Comparison of ENCODE assay signal across 22 cellular contexts in the genomic region with DNA sequence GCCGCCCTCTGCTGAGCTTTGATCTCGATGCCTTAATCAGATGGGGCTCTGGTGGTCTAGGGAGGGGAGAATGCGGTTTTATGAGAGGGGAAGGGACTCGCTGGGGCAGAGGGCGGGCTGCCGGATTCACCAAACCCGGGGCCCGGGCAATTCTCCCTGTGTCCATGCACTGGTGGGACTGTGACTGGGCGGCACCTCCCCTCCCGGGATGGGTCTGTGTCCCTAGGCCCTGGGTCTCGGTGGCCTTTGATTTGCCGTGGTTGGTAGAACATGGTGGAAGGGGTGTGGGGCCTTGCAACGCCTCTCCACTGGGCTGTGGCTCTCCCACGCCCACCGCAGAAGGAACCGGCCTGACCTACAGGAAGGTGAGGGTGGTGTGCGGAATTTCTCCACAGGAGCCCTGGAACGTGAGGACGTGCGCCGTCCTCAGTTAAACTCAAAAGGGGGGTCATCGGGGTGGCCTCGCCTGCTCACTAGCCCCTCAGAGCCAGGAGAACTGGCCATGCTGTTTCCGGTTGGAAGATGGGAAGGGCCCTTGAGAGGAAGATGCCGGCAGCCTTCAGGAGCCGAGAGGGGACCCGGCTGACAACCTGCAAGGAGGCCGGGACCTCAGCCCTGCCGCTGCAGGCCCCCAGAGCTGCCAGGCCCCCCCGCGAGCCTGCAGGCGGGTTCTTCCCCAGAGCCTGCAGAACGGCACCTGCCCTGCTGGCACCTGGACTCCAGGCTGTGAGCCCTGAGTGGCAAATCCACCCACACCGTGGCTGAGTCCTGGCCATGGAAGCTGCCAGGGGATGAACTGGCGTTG. TPM values are rescaled to one million over a fixed set of nuclear protein-coding genes. Genes with fewer than 3 reads are reported as not detected.
A peak's percentile ranks its signal among the peaks of the same experiment; 100 is the strongest.
DNase-seq lines count a peak whose midpoint lies in the region; ATAC-seq and TF ChIP-seq lines count a peak whose summit lies in the region.
"Had no signal": no experiment of that assay in that cellular context is flagged by ENCODE, and none has a peak within 500 bp of the region (broad histone marks: within the 10 kb centered on the region; RNA-seq: fewer than 3 reads in every experiment).

No MANE protein-coding gene starts in this region.

- peaks cover 19% of the 10 kb centered on the region for H3K27me3 Mint-ChIP-seq in activated CD8-positive, alpha-beta memory T cell treated with anti-CD3 and anti-CD28 coated beads, Interleukin-2, amount 10 ng/mL, durations not matched to agents 7 days and 5 days
- H3K27me3 Mint-ChIP-seq in effector memory CD8-positive, alpha-beta T cell = no peaks in the 10 kb centered on the region
- H3K27me3 Mint-ChIP-seq: stimulated activated memory B cell treated with anti-CD40 and anti-IgM and Interleukin-4, amounts not matched to agents 10 μg/mL and 1 μg/mL and 100 μg/mL, for 72 hours had no signal

- H3K27ac Mint-ChIP-seq in activated CD8-positive, alpha-beta memory T cell treated with anti-CD3 and anti-CD28 coated beads, Interleukin-2, amount 10 ng/mL, durations not matched to agents 7 days and 5 days = no peak overlapping the region
- H3K27ac Mint-ChIP-seq in effector memory CD8-positive, alpha-beta T cell = peak overlapping the region in 1 of 2 donors; percentile 16
- H3K27ac Mint-ChIP-seq: stimulated activated memory B cell treated with anti-CD40 and anti-IgM and Interleukin-4, amounts not matched to agents 10 μg/mL and 1 μg/mL and 100 μg/mL, for 72 hours had no signal

- H3K27ac ChIP-seq in BLaER1 = peak overlapping the region; percentile 54; the same call in 1 of the 2 replicates
- H3K27ac ChIP-seq: colonic mucosa, pancreas had no signal

- no peaks in the 10 kb centered on the region for H3K9me3 ChIP-seq in BLaER1
- H3K9me3 ChIP-seq in Loucy (ENCODE audit: insufficient read depth, low read depth, low read length) = no peaks in the 10 kb centered on the region
- H3K9me3 ChIP-seq in HAP-1 = no peaks in the 10 kb centered on the region
- H3K9me3 ChIP-seq: colonic mucosa, pancreas, thyroid gland had no signal

- H3K4me1 ChIP-seq in BLaER1 (peaks cover 88% of the 10 kb centered on the region), Loucy (ENCODE audit: insufficient read depth, low read length, poor library complexity, severe bottlenecking) (peaks cover 40% of the 10 kb centered on the region), HAP-1 (peaks cover 7% of the 10 kb centered on the region)

- H3F3A ChIP-seq in Loucy (ENCODE audit: low read depth) = no peaks in the 10 kb centered on the region

- in situ Hi-C loops in HAP-1 (cut with MboI; ENCODE audit: low sequenced_read_pairs) = no loop called here

- TF ChIP-seq CTCF in Loucy (conservative IDR thresholded peaks at IDR 0.05; ENCODE audit: low read length) = no peak

- H3K4me2 ChIP-seq in BLaER1 (peak overlapping the region; percentile 99), Loucy (ENCODE audit: low read depth, low read length, poor library complexity, severe bottlenecking) (peak overlapping the region; percentile 90)

- H3K27me3 ChIP-seq in BLaER1 = no peaks in the 10 kb centered on the region
- H3K27me3 ChIP-seq in Loucy (ENCODE audit: insufficient read depth, low read length, poor library complexity, severe bottlenecking) = no peaks in the 10 kb centered on the region
- H3K27me3 ChIP-seq in HAP-1 (ENCODE audit: low read depth) = peaks cover 11% of the 10 kb centered on the region; the same call in 1 of the 2 replicates
- H3K27me3 ChIP-seq: colonic mucosa, pancreas, Peyer's patch, sigmoid colon, thyroid gland had no signal

- H3K4me3 Mint-ChIP-seq in activated CD8-positive, alpha-beta memory T cell treated with anti-CD3 and anti-CD28 coated beads, Interleukin-2, amount 10 ng/mL, durations not matched to agents 7 days and 5 days = peak overlapping the region; percentile 44
- H3K4me3 Mint-ChIP-seq in effector memory CD8-positive, alpha-beta T cell = peak overlapping the region; percentile 93 to 94

- H3K79me2 ChIP-seq in Loucy (ENCODE audit: insufficient read depth, low read length) = no peaks in the 10 kb centered on the region

- H3K36me3 Mint-ChIP-seq in activated CD8-positive, alpha-beta memory T cell treated with anti-CD3 and anti-CD28 coated beads, Interleukin-2, amount 10 ng/mL, durations not matched to agents 7 days and 5 days = peaks cover 1% of the 10 kb centered on the region
- H3K36me3 Mint-ChIP-seq in effector memory CD8-positive, alpha-beta T cell (ENCODE audit: insufficient read depth) = peaks cover 13% of the 10 kb centered on the region
- H3K36me3 Mint-ChIP-seq: stimulated activated memory B cell treated with anti-CD40 and anti-IgM and Interleukin-4, amounts not matched to agents 10 μg/mL and 1 μg/mL and 100 μg/mL, for 72 hours had no signal

- no peak for DNase-seq in activated CD8-positive, alpha-beta memory T cell treated with anti-CD3 and anti-CD28 coated beads, Interleukin-2, amount 10 ng/mL, durations not matched to agents 7 days and 5 days
- DNase-seq in activated CD8-positive, alpha-beta memory T cell treated with anti-CD3 and anti-CD28 coated beads, Interleukin-2, amount 50 U/mL, for 4 hours = no peak
- DNase-seq in effector memory CD8-positive, alpha-beta T cell = no peak
- DNase-seq in HAP-1 (ENCODE audit: low spot score in 2 of 2) (no peak), CD1c-positive myeloid dendritic cell (ENCODE audit: extremely low spot score) (no peak)
- DNase-seq: ACHN; activated CD8-positive, alpha-beta memory T cell treated with anti-CD3 and anti-CD28 coated beads for 24 hours; activated gamma-delta T cell treated with Interleukin-2 at 50 U/mL for 16 hours; colonic mucosa; left ventricle myocardium superior; NCI-H187 treated with DMSO at 0.1 percent for 48 hours; NCI-H226; NCI-H82; Peyer's patch; sigmoid colon; thyroid gland had no signal

- peak overlapping the region; percentile 83 for H3K9ac ChIP-seq in BLaER1
- no peak overlapping the region for H3K9ac ChIP-seq in Loucy (ENCODE audit: low read depth, low read length, poor library complexity, severe bottlenecking)

- H3K4me3 ChIP-seq in BLaER1 (peak overlapping the region; percentile 71), Loucy (ENCODE audit: low read length, poor library complexity, severe bottlenecking) (peak overlapping the region; percentile 76), HAP-1 (no peak overlapping the region)
- H3K4me3 ChIP-seq: pancreas, thyroid gland had no signal

- H3K4me1 Mint-ChIP-seq in activated CD8-positive, alpha-beta memory T cell treated with anti-CD3 and anti-CD28 coated beads, Interleukin-2, amount 10 ng/mL, durations not matched to agents 7 days and 5 days = peaks cover 41% of the 10 kb centered on the region
- peaks cover 16 to 28% of the 10 kb centered on the region in 2 donors for H3K4me1 Mint-ChIP-seq in effector memory CD8-positive, alpha-beta T cell (ENCODE audit: low read depth in 2 of 2)

- H2AFZ ChIP-seq in Loucy (ENCODE audit: low read length) = no peak overlapping the region

- no peaks in the 10 kb centered on the region for H3K9me3 Mint-ChIP-seq in activated CD8-positive, alpha-beta memory T cell treated with anti-CD3 and anti-CD28 coated beads, Interleukin-2, amount 10 ng/mL, durations not matched to agents 7 days and 5 days (ENCODE audit: low read depth)
- no peaks in the 10 kb centered on the region for H3K9me3 Mint-ChIP-seq in effector memory CD8-positive, alpha-beta T cell

- H3K36me3 ChIP-seq in BLaER1 (no peaks in the 10 kb centered on the region), Loucy (ENCODE audit: insufficient read depth, low read length) (no peaks in the 10 kb centered on the region), HAP-1 (replicated peaks) (no peaks in the 10 kb centered on the region)
- H3K36me3 ChIP-seq: colonic mucosa, heart left ventricle, pancreas, Peyer's patch, sigmoid colon, thyroid gland had no signal

- no peaks in the 10 kb centered on the region for H3K9me2 ChIP-seq in Loucy (replicated peaks; ENCODE audit: low read depth, low read length)

- H4K20me1 ChIP-seq in BLaER1 = peaks cover 5% of the 10 kb centered on the region; the same call in 1 of the 2 replicates
- H4K20me1 ChIP-seq in Loucy (ENCODE audit: insufficient read depth, low read length, poor library complexity, severe bottlenecking) = no peaks in the 10 kb centered on the region

- CTCF ChIA-PET in activated CD8-positive, alpha-beta memory T cell treated with anti-CD3 and anti-CD28 coated beads, Interleukin-2, amount 10 ng/mL, durations not matched to agents 7 days and 5 days (lab: Charles Lee) = interaction anchor here (1.2 to 2.6 kb wide), 2 partner anchors 34 to 334 kb away, joined by 3 to 10 read pairs; no protein-coding TSS in a partner anchor

- no peak for ATAC-seq in activated CD8-positive, alpha-beta memory T cell treated with anti-CD3 and anti-CD28 coated beads, Interleukin-2, amount 10 ng/mL, durations not matched to agents 7 days and 5 days
- no peak for ATAC-seq in effector memory CD8-positive, alpha-beta T cell (replicated peaks)
- ATAC-seq in GM21390 (IDR thresholded peaks at IDR 0.05; ENCODE audit: unreplicated experiment) = no peak
- ATAC-seq: heart left ventricle; stimulated activated memory B cell treated with anti-CD40 and anti-IgM and Interleukin-4, amounts not matched to agents 10 μg/mL and 1 μg/mL and 100 μg/mL, for 72 hours had no signal

RNA-seq across cellular contexts. Expression of gene NOC4L, which starts 43.6 kb away (rescaled TPM):
- 10 to 100 TPM; 38.0 to 42.9 TPM for total RNA-seq in activated CD8-positive, alpha-beta memory T cell treated with anti-CD3 and anti-CD28 coated beads, Interleukin-2, amount 10 ng/mL, durations not matched to agents 7 days and 5 days

RNA-seq across cellular contexts. Expression of gene DDX51, which starts 43.7 kb away (rescaled TPM):
- total RNA-seq in activated CD8-positive, alpha-beta memory T cell treated with anti-CD3 and anti-CD28 coated beads, Interleukin-2, amount 10 ng/mL, durations not matched to agents 7 days and 5 days = 10 to 100 TPM; 24.4 to 30.5 TPM
